ENCODE assay signal across 1 cellular context in genomic region chr19:2051771-2052704, GRCh38.
TF ChIP-seq lines count a peak whose summit lies in the region.

No MANE protein-coding gene starts in this region.

TF ChIP-seq in H1, 55 proteins besides CTCF, POLR2A, EP300 and RAD21:
- no peak for TF ChIP-seq POU5F1 (IDR thresholded peaks at IDR 0.05; ENCODE audit: low read depth, low read length)
- TF ChIP-seq KDM1A (IDR thresholded peaks at IDR 0.05; ENCODE audit: borderline replicate concordance, low read length) = peak; percentile 30; the same call in 1 of the 2 replicates
- TF ChIP-seq NRF1 (IDR thresholded peaks at IDR 0.05; ENCODE audit: low read depth, low read length) = no peak
